8 cellular contexts compared by ENCODE assay signal in the genomic region with DNA sequence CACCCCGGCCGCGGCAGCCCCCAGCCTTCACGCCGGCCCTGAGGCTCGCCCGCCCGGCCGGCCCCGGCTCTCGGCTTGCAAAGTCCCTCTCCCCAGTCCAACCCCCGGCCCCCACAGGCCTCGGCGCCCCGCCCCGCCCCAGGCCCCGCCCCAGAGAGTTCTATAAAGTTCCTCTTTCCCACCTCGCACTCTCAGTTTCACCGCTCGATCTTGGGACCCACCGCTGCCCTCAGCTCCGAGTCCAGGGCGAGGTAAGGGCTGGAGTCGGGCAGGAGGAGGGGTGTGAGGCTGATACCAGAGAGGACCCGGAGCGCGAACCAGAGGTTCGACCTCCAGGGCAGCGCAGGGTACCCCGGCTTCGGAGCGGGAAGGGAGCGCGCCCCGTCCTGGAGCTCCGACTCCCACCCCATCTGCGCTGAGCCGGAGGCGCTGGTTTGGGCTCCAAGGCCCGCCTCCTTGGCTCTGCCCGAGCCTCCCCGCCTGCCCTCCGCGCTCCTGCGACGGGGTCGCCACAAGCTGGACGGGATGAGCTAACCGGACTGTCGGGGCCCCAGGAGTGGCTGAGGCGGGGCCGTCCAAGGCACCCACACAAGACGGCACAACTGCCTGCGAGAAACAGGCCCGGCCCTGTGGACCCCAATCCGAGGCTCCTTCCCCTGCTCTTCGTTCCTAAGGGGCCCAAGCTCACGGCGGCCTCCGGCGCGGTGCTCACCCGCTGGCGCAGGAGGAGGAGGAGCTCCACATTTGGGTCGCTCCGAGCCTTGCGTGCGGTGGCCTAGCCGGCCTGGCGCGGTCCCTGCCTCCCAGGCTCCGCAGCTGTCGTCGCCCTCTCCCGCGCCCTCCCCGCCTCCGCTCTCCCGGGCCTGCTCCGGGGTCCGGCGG. TPM values are rescaled to one million over a fixed set of nuclear protein-coding genes. Genes with fewer than 3 reads are reported as not detected.
DNase-seq lines count a peak whose midpoint lies in the region; ATAC-seq and TF ChIP-seq lines count a peak whose summit lies in the region.

Gene IRF4, plus strand, starts transcription at position 194 of the 882 bp plus-strand sequence. CDS start 1,401 bp downstream, outside the sequence.

- peaks cover 0 to 26% (median 22%) of the 10 kb centered on the region in 11 experiments; a peak in 18 of 22 replicates for H3K36me3 ChIP-seq in BLaER1 treated with 17β-estradiol and CSF1 and Interleukin-3, amounts not matched to agents 10 nM and 100 nM
- peaks cover 41% of the 10 kb centered on the region for H3K36me3 ChIP-seq in OCI-LY1 (ENCODE audit: insufficient read depth, low read length)
- H3K36me3 ChIP-seq in SK-N-SH (replicated peaks in 1 of 2; ENCODE audit: control insufficient read depth in 1 of 2, insufficient read depth in 2 of 2, low read length in 1 of 2) = no peaks in the 10 kb centered on the region

- CTCF ChIA-PET in SK-N-SH (lab: Yijun Ruan, JAX) = no interaction called here

- H3K27me3 ChIP-seq in BLaER1 treated with 17β-estradiol and CSF1 and Interleukin-3, amounts not matched to agents 10 nM and 100 nM = peaks cover 0 to 55% (median 4%) of the 10 kb centered on the region in 11 experiments; a peak in 9 of 22 replicates
- H3K27me3 ChIP-seq in OCI-LY1 (ENCODE audit: insufficient read depth, low read length) (peaks cover 7% of the 10 kb centered on the region; the same call in 1 of the 2 replicates), SK-N-SH (ENCODE audit: insufficient read depth) (peaks cover 89% of the 10 kb centered on the region)

- no peak within 1 kb of the TSS for H2AFZ ChIP-seq in OCI-LY1 (ENCODE audit: low read length)
- no peak within 1 kb of the TSS for H2AFZ ChIP-seq in SK-N-SH (ENCODE audit: low read depth)

- peak within 1 kb of the TSS in 10 of 11 experiments; percentile 19 to 87 (median 78); a peak in 18 of 22 replicates for H3K27ac ChIP-seq in BLaER1 treated with 17β-estradiol and CSF1 and Interleukin-3, amounts not matched to agents 10 nM and 100 nM
- H3K27ac ChIP-seq in OCI-LY1 (ENCODE audit: low read depth, low read length, poor library complexity, severe bottlenecking) (no peak within 1 kb of the TSS), SK-N-SH (ENCODE audit: low read depth in 2 of 2, low read length in 1 of 2) (no peak within 1 kb of the TSS)

- H3K4me2 ChIP-seq in BLaER1 treated with 17β-estradiol and CSF1 and Interleukin-3, amounts not matched to agents 10 nM and 100 nM = peak within 1 kb of the TSS; percentile 85 to 100 (median 96)
- H3K4me2 ChIP-seq in OCI-LY1 (ENCODE audit: low read length) (peak within 1 kb of the TSS; percentile 85), SK-N-SH (no peak within 1 kb of the TSS)

- peak within 1 kb of the TSS; percentile 61 to 90 (median 79); a peak in 21 of 22 replicates for H3K9ac ChIP-seq in BLaER1 treated with 17β-estradiol and CSF1 and Interleukin-3, amounts not matched to agents 10 nM and 100 nM
- peak within 1 kb of the TSS; percentile 81 for H3K9ac ChIP-seq in OCI-LY1 (ENCODE audit: low read length)
- H3K9ac ChIP-seq in SK-N-SH = no peak within 1 kb of the TSS

- no peaks in the 10 kb centered on the region for H3K9me2 ChIP-seq in OCI-LY1 (ENCODE audit: low read depth, low read length)
- H3K9me2 ChIP-seq in SK-N-SH = no peaks in the 10 kb centered on the region

- TF ChIP-seq RAD21 in SK-N-SH (IDR thresholded peaks at IDR 0.05; ENCODE audit: low read length) = no peak

- ATAC-seq in GM21447 (IDR thresholded peaks at IDR 0.05; ENCODE audit: unreplicated experiment) (peak; percentile 41), left colon (peak; percentile 31)

- no peaks in the 10 kb centered on the region; the same call in 1 of the 2 replicates for H3K79me2 ChIP-seq in OCI-LY1 (ENCODE audit: insufficient read depth, low read length)
- no peaks in the 10 kb centered on the region for H3K79me2 ChIP-seq in SK-N-SH (ENCODE audit: insufficient read depth)

- 33% methylated on average over 33 of the region's 82 CpGs for WGBS in SK-N-SH (ENCODE audit: low lambda C conversion rate)

- H3F3A ChIP-seq in OCI-LY1 (ENCODE audit: insufficient read depth, low read length) (no peaks in the 10 kb centered on the region), SK-N-SH (replicated peaks; ENCODE audit: insufficient read depth) (no peaks in the 10 kb centered on the region)

- peaks cover 36 to 76% (median 53%) of the 10 kb centered on the region in 10 experiments for H3K4me1 ChIP-seq in BLaER1 treated with 17β-estradiol and CSF1 and Interleukin-3, amounts not matched to agents 10 nM and 100 nM
- H3K4me1 ChIP-seq in OCI-LY1 (ENCODE audit: insufficient read depth, low read length, severe bottlenecking) (peaks cover 43% of the 10 kb centered on the region), SK-N-SH (ENCODE audit: control insufficient read depth in 1 of 2, insufficient read depth in 2 of 2, low read depth in 1 of 2, low read length in 1 of 2) (no peaks in the 10 kb centered on the region)

- peak; percentile 61 for DNase-seq in activated naive CD8-positive, alpha-beta T cell treated with anti-CD3 and anti-CD28 coated beads, Interleukin-2, amount 50 U/mL, for 16 hours (ENCODE audit: low read depth, low spot score)
- DNase-seq in left colon (peak; percentile 38 to 56), DMS53 (lab: John Stamatoyannopoulos, UW) (no peak), SK-N-SH (no peak)
- DNase-seq in stimulated activated CD8-positive, alpha-beta memory T cell treated with anti-CD3 and anti-CD28 coated beads, Interleukin-15, amount 100 ng/mL, for 1 hour (ENCODE audit: low read depth) = peak; percentile 24

- intact Hi-C loops in left colon (cut with DNase I, micrococcal nuclease) = no loop called here

- peaks cover 0 to 50% (median 42%) of the 10 kb centered on the region in 11 experiments; a peak in 19 of 22 replicates for H4K20me1 ChIP-seq in BLaER1 treated with 17β-estradiol and CSF1 and Interleukin-3, amounts not matched to agents 10 nM and 100 nM
- H4K20me1 ChIP-seq in OCI-LY1 (ENCODE audit: insufficient read depth, low read length) = no peaks in the 10 kb centered on the region
- no peaks in the 10 kb centered on the region for H4K20me1 ChIP-seq in SK-N-SH (ENCODE audit: insufficient read depth)

- H3K4me3 ChIP-seq in BLaER1 treated with 17β-estradiol and CSF1 and Interleukin-3, amounts not matched to agents 10 nM and 100 nM = peak within 1 kb of the TSS; percentile 59 to 98 (median 81)
- H3K4me3 ChIP-seq in OCI-LY1 (ENCODE audit: low read depth, low read length, poor library complexity, severe bottlenecking) (peak within 1 kb of the TSS; percentile 89), SK-N-SH (ENCODE audit: low read depth in 2 of 2, low read length in 1 of 2) (no peak within 1 kb of the TSS; a peak in 1 of 4 replicates)

- POLR2A ChIA-PET in SK-N-SH (lab: Yijun Ruan, JAX) = no interaction called here

- no peaks in the 10 kb centered on the region for H3K9me3 ChIP-seq in BLaER1 treated with 17β-estradiol and CSF1 and Interleukin-3, amounts not matched to agents 10 nM and 100 nM (replicated peaks in 1 of 11)
- no peaks in the 10 kb centered on the region for H3K9me3 ChIP-seq in OCI-LY1 (ENCODE audit: low read length)
- no peaks in the 10 kb centered on the region for H3K9me3 ChIP-seq in SK-N-SH

- TF ChIP-seq CTCF in OCI-LY1 (IDR thresholded peaks at IDR 0.05; ENCODE audit: low read length) = no peak
- no peak for TF ChIP-seq CTCF in SK-N-SH (IDR thresholded peaks at IDR 0.05)

- no peak for TF ChIP-seq EP300 in SK-N-SH (IDR thresholded peaks at IDR 0.05; ENCODE audit: borderline replicate concordance in 1 of 2, low read depth in 1 of 2, low read length in 1 of 2)

TF ChIP-seq in SK-N-SH, 30 proteins besides CTCF, POLR2A, EP300 and RAD21 (continues in another document):
- TF ChIP-seq YY1 (IDR thresholded peaks at IDR 0.05; ENCODE audit: low read depth) (no peak), REST (IDR thresholded peaks at IDR 0.05; ENCODE audit: low read depth, low read length) (no peak), PBX3 (IDR thresholded peaks at IDR 0.05) (no peak)

RNA-seq across cellular contexts. Expression of gene IRF4, which starts in this region (rescaled TPM):
- total RNA-seq in left colon = 10 to 100 TPM in 1 of 2 donors, 1 to 10 TPM in 1; 5.0 to 11.0 TPM
- not detected in 2 replicates for polyA plus RNA-seq in SK-N-SH (2012; rRNA removed)
- polyA plus RNA-seq in SK-N-SH (2012; cell fraction: cytosol; rRNA removed) = under 0.01 TPM in 1 of 2 replicates, not detected in the other
- 0.01 TPM in 1 of 2 replicates, not detected in the other for polyA plus RNA-seq in SK-N-SH (2012; cell fraction: nucleus; rRNA removed)

Comparison
In these comparisons a context has a peak if more than half of its experiments do, and no peak if none do; other contexts are left out.
1. H3K27ac ChIP-seq: peak in BLaER1 treated with 17β-estradiol and CSF1 and Interleukin-3, amounts not matched to agents 10 nM and 100 nM (10 of 11); none in OCI-LY1 (single experiment) and SK-N-SH (0 of 2).
2. H3K4me3 ChIP-seq: peak in BLaER1 treated with 17β-estradiol and CSF1 and Interleukin-3, amounts not matched to agents 10 nM and 100 nM (10 of 10) and OCI-LY1 (single experiment); none in SK-N-SH (0 of 2).
3. DNase-seq: peak in activated naive CD8-positive, alpha-beta T cell treated with anti-CD3 and anti-CD28 coated beads, Interleukin-2, amount 50 U/mL, for 16 hours (single experiment), left colon (2 of 2) and stimulated activated CD8-positive, alpha-beta memory T cell treated with anti-CD3 and anti-CD28 coated beads, Interleukin-15, amount 100 ng/mL, for 1 hour (single experiment); none in DMS53 (single experiment) and SK-N-SH (single experiment).